In genomic region chr13:92727118-92727517, GRCh38 we compare ENCODE assay signal across 27 cellular contexts.
"Had no signal": no experiment of that assay in that cellular context is flagged by ENCODE, and none has a peak within 500 bp of the region (broad histone marks: within the 10 kb centered on the region; RNA-seq: fewer than 3 reads in every experiment).

No MANE protein-coding gene starts in this region.

- H3K27ac Mint-ChIP-seq: immature natural killer cell; naive thymus-derived CD4-positive, alpha-beta T cell had no signal

- FAIRE-seq: keratinocyte had no signal

- H3K27ac ChIP-seq: dorsolateral prefrontal cortex, epithelial cell of prostate, esophagus muscularis mucosa, gastroesophageal sphincter, left ventricle myocardium inferior, neutrophil, psoas muscle, right lobe of liver, spleen, stomach, thoracic aorta, transverse colon had no signal

- DNase-seq: cortex of kidney; dorsolateral prefrontal cortex; effector CD8-positive, alpha-beta T cell; glutamatergic neuron; immature natural killer cell; left ventricle myocardium inferior; mesendoderm; naive thymus-derived CD4-positive, alpha-beta T cell; psoas muscle; retina; right lobe of liver; spleen; stimulated activated CD4-positive, alpha-beta T cell treated with anti-CD3 and anti-CD28 coated beads, Interleukin-15, amount 100 ng/mL, for 24 hours; stimulated activated CD4-positive, alpha-beta T cell treated with anti-CD3 and anti-CD28 coated beads, Interleukin-1b, Interleukin-23, amount 100 ng/mL, for 48 hours; stimulated activated CD4-positive, alpha-beta T cell treated with anti-CD3 and anti-CD28 coated beads, Interleukin-4, amount 100 ng/mL, for 4 hours; stimulated activated naive CD4-positive, alpha-beta T cell; stomach; substantia nigra; transverse colon had no signal

- H3K4me3 Mint-ChIP-seq: central memory CD8-positive, alpha-beta T cell; immature natural killer cell; naive thymus-derived CD4-positive, alpha-beta T cell had no signal

- H3K36me3 Mint-ChIP-seq: naive thymus-derived CD4-positive, alpha-beta T cell had no signal

- H3K27me3 ChIP-seq: esophagus muscularis mucosa, gastroesophageal sphincter, neutrophil, right lobe of liver, spleen, stomach, transverse colon had no signal

- H3K4me3 ChIP-seq: dorsolateral prefrontal cortex, esophagus muscularis mucosa, gastroesophageal sphincter, left ventricle myocardium inferior, lung, psoas muscle, right lobe of liver, spleen, stomach, thoracic aorta, transverse colon had no signal

- H3K4me1 Mint-ChIP-seq: central memory CD8-positive, alpha-beta T cell; immature natural killer cell; naive thymus-derived CD4-positive, alpha-beta T cell had no signal

- H3K9me3 ChIP-seq: gastroesophageal sphincter, left ventricle myocardium inferior, neutrophil, psoas muscle, right lobe of liver, stomach, thoracic aorta, transverse colon had no signal

- ATAC-seq: gastroesophageal sphincter; naive thymus-derived CD4-positive, alpha-beta T cell; psoas muscle; right lobe of liver had no signal

- H3K4me1 ChIP-seq: esophagus muscularis mucosa, gastroesophageal sphincter, left ventricle myocardium inferior, psoas muscle, right lobe of liver, spleen, stomach, transverse colon had no signal

- H3K27me3 Mint-ChIP-seq: central memory CD8-positive, alpha-beta T cell; naive thymus-derived CD4-positive, alpha-beta T cell had no signal

- H3K36me3 ChIP-seq: esophagus muscularis mucosa, gastroesophageal sphincter, left ventricle myocardium inferior, neutrophil, right lobe of liver, spleen, stomach, thoracic aorta, transverse colon had no signal
